In genomic region chr6:166439366-166440091, GRCh38 we compare ENCODE assay signal across 1 cellular context.
A peak's percentile ranks its signal among the peaks of the same experiment; 100 is the strongest.
TF ChIP-seq lines count a peak whose summit lies in the region.

No MANE protein-coding gene starts in this region.

TF ChIP-seq in K562, 482 proteins besides CTCF, POLR2A, EP300 and RAD21:
- TF ChIP-seq CREB5 (CRISPR knock-in tag; IDR thresholded peaks at IDR 0.05), result no peak
- TF ChIP-seq GTF3C2 (IDR thresholded peaks at IDR 0.05; ENCODE audit: borderline replicate concordance, extremely low read depth, insufficient read length), result no peak
- no peak for TF ChIP-seq MAFG (tag; conservative IDR thresholded peaks at IDR 0.05)
- TF ChIP-seq DIDO1 (tag; IDR thresholded peaks at IDR 0.05; ENCODE audit: low read depth), result no peak
- no peak for TF ChIP-seq GATAD2A (IDR thresholded peaks at IDR 0.05)
- no peak for TF ChIP-seq SNAPC5 (CRISPR knock-in tag; IDR thresholded peaks at IDR 0.05)
- no peak for TF ChIP-seq DLX4 (CRISPR knock-in tag; IDR thresholded peaks at IDR 0.05)
- TF ChIP-seq RBBP5 (IDR thresholded peaks at IDR 0.05; ENCODE audit: borderline replicate concordance, insufficient read depth, low read length, poor library complexity, severe bottlenecking), result no peak
- no peak for TF ChIP-seq RHOXF2B (CRISPR knock-in tag; conservative IDR thresholded peaks at IDR 0.05)
- TF ChIP-seq RFX5 (IDR thresholded peaks at IDR 0.05; ENCODE audit: low read depth, low read length), result no peak
- no peak for TF ChIP-seq PBX2 (CRISPR knock-in tag; IDR thresholded peaks at IDR 0.05; ENCODE audit: low read depth)
- peak; percentile 74 for TF ChIP-seq PBX2 (tag; conservative IDR thresholded peaks at IDR 0.05; ENCODE audit: low read depth)
- TF ChIP-seq TBL1XR1 (IDR thresholded peaks at IDR 0.05; ENCODE audit: low read length in 2 of 2), result no peak
- TF ChIP-seq ETV1 (tag; conservative IDR thresholded peaks at IDR 0.05; ENCODE audit: low read depth), result peak; percentile 55; the same call in 1 of the 2 replicates
- no peak for TF ChIP-seq ZNF740 (CRISPR knock-in tag; IDR thresholded peaks at IDR 0.05)
- no peak for TF ChIP-seq ZNF740 (tag; IDR thresholded peaks at IDR 0.05)
- no peak for TF ChIP-seq PTTG1 (tag; IDR thresholded peaks at IDR 0.05; ENCODE audit: low read depth)
- TF ChIP-seq SMAD4 (CRISPR knock-in tag; conservative IDR thresholded peaks at IDR 0.05), result no peak
- TF ChIP-seq ZEB2 (IDR thresholded peaks at IDR 0.05), result no peak
- TF ChIP-seq UBTF (IDR thresholded peaks at IDR 0.05; ENCODE audit: borderline replicate concordance in 1 of 2, low read depth in 2 of 2, low read length in 2 of 2), result no peak
- no peak for TF ChIP-seq ZFP1 (CRISPR knock-in tag; IDR thresholded peaks at IDR 0.05)
- TF ChIP-seq E2F8 (IDR thresholded peaks at IDR 0.05; ENCODE audit: low read depth, partially characterized antibody), result no peak
- TF ChIP-seq YBX1 (IDR thresholded peaks at IDR 0.05), result no peak
- TF ChIP-seq HMG20A (CRISPR knock-in tag; conservative IDR thresholded peaks at IDR 0.05), result no peak
- TF ChIP-seq CCNT2 (IDR thresholded peaks at IDR 0.05; ENCODE audit: borderline replicate concordance, extremely low read depth, insufficient read length, low read depth, low read length), result no peak
- TF ChIP-seq RFX7 (CRISPR knock-in tag; IDR thresholded peaks at IDR 0.05), result no peak
- no peak for TF ChIP-seq DMBX1 (CRISPR knock-in tag; IDR thresholded peaks at IDR 0.05; ENCODE audit: borderline replicate concordance)
- peak; percentile 31; the same call in 1 of the 2 replicates for TF ChIP-seq CBFA2T2 (conservative IDR thresholded peaks at IDR 0.05)
- peak; percentile 78 for TF ChIP-seq MEIS2 (IDR thresholded peaks at IDR 0.05; ENCODE audit: partially characterized antibody)
- TF ChIP-seq SRSF7 (optimal IDR thresholded peaks at IDR 0.05; ENCODE audit: low read depth, low read length), result no peak
- no peak for TF ChIP-seq KAT2B (IDR thresholded peaks at IDR 0.05; ENCODE audit: low read depth, low read length)
- no peak for TF ChIP-seq NELFE (IDR thresholded peaks at IDR 0.05; ENCODE audit: insufficient read depth, insufficient read length)
- peak; percentile 87 for TF ChIP-seq PKNOX1 (IDR thresholded peaks at IDR 0.05)
- TF ChIP-seq ZNF586 (CRISPR knock-in tag; conservative IDR thresholded peaks at IDR 0.05), result no peak
- peak; percentile 53 for TF ChIP-seq CBFA2T3 (IDR thresholded peaks at IDR 0.05)
- no peak for TF ChIP-seq E2F5 (CRISPR knock-in tag; IDR thresholded peaks at IDR 0.05)
- TF ChIP-seq PYGO2 (tag; IDR thresholded peaks at IDR 0.05), result no peak
TF ChIP-seq in K562: peak in this region for 6.
